In genomic region chr6:128065072-128065471, GRCh38 we compare ENCODE assay signal across 25 cellular contexts.
"Had no signal": no experiment of that assay in that cellular context is flagged by ENCODE, and none has a peak within 500 bp of the region (broad histone marks: within the 10 kb centered on the region; RNA-seq: fewer than 3 reads in every experiment).

No MANE protein-coding gene starts in this region.

- H3K9me3 ChIP-seq: left lung, lower lobe of right lung, pancreas, prostate gland, sigmoid colon, spleen, suprapubic skin, thoracic aorta, tibial artery, uterus had no signal

- H3K4me3 ChIP-seq: left lung, lower lobe of right lung, pancreas, prostate gland, sigmoid colon, spleen, suprapubic skin, thoracic aorta, tibial artery, uterus had no signal

- H3K27me3 ChIP-seq: left lung, pancreas, sigmoid colon, spleen, suprapubic skin, tibial artery, uterus had no signal

- H3K27ac ChIP-seq: left lung, lower lobe of right lung, pancreas, prostate gland, sigmoid colon, spleen, suprapubic skin, thoracic aorta, tibial artery, uterus had no signal

- DNase-seq: immature natural killer cell; kidney; left colon; left lung; lower lobe of right lung; mammary epithelial cell; mesenchymal stem cell; naive thymus-derived CD8-positive, alpha-beta T cell; nucleus accumbens; pancreas; posterior cingulate gyrus; retina; right cardiac atrium; sigmoid colon; small intestine; spleen; stimulated activated CD4-positive, alpha-beta T cell treated with anti-CD3 and anti-CD28 coated beads, Interleukin-4, amount 100 ng/mL, for 24 hours; stimulated activated naive CD4-positive, alpha-beta T cell; tibial artery; uterus had no signal

- FAIRE-seq: islet of Langerhans, kidney, pancreas, small intestine had no signal

- ATAC-seq: left colon; left lung; lower lobe of right lung; naive thymus-derived CD8-positive, alpha-beta T cell; pancreas; right cardiac atrium; stimulated activated effector memory CD8-positive, alpha-beta T cell treated with anti-CD3 and anti-CD28 coated beads, Interleukin-12 subunit alpha, Interleukin-12 subunit beta, amount 100 ng/mL, for 72 hours had no signal

- H3K4me1 ChIP-seq: left lung, prostate gland, sigmoid colon, spleen, suprapubic skin, tibial artery, uterus had no signal

- H3K36me3 ChIP-seq: left lung, lower lobe of right lung, pancreas, prostate gland, uterus had no signal
